11 cellular contexts compared by ENCODE assay signal in genomic region chr2:98759827-98760625, GRCh38. TPM values are rescaled to one million over a fixed set of nuclear protein-coding genes. Genes with fewer than 3 reads are reported as not detected.
DNase-seq lines count a peak whose midpoint lies in the region; ATAC-seq, FAIRE-seq and TF ChIP-seq lines count a peak whose summit lies in the region.
"Had no signal": no experiment of that assay in that cellular context is flagged by ENCODE, and none has a peak within 500 bp of the region (broad histone marks: within the 10 kb centered on the region; RNA-seq: fewer than 3 reads in every experiment).

No MANE protein-coding gene starts in this region.

- TF ChIP-seq EP300 in ovary (IDR thresholded peaks at IDR 0.05): no peak

- no peaks in the 10 kb centered on the region for H3K27me3 Mint-ChIP-seq in activated CD4-positive, alpha-beta T cell treated with anti-CD3 and anti-CD28 coated beads, Interleukin-2, amount 10 ng/mL, durations not matched to agents 24 days and 14 days
- no peaks in the 10 kb centered on the region for H3K27me3 Mint-ChIP-seq in activated naive CD8-positive, alpha-beta T cell treated with anti-CD3 and anti-CD28 coated beads, Interleukin-2, amount 50 U/mL, for 24 hours

- DNase-seq in activated CD4-positive, alpha-beta T cell treated with anti-CD3 and anti-CD28 coated beads, Interleukin-2, amount 10 ng/mL, durations not matched to agents 24 days and 14 days: no peak
- no peak for DNase-seq in activated CD4-positive, alpha-beta T cell treated with anti-CD3 and anti-CD28 coated beads for 4 hours
- DNase-seq in NB4 (ENCODE audit: low read depth): peak; percentile 79
- DNase-seq in activated naive CD8-positive, alpha-beta T cell treated with anti-CD3 and anti-CD28 coated beads, Interleukin-2, amount 50 U/mL, for 24 hours: no peak
- DNase-seq in spleen: peak; percentile 59
- no peak for DNase-seq in pancreas
- no peak for DNase-seq in NCI-H2107 treated with DMSO at 0.1 percent for 48 hours (lab: John Stamatoyannopoulos, UW; ENCODE audit: unreplicated experiment)
- DNase-seq in ovary: no peak

- intact Hi-C loops in activated CD4-positive, alpha-beta T cell treated with anti-CD3 and anti-CD28 coated beads, Interleukin-2, amount 10 ng/mL, durations not matched to agents 24 days and 14 days (cut with micrococcal nuclease): no loop called here
- intact Hi-C loops in spleen (cut with DNase I; ENCODE audit: low total_unique reads) (no loop called here), pancreas (cut with DNase I) (no loop called here), ovary (cut with DNase I) (no loop called here)

- peak overlapping the region; percentile 15 for H3K4me3 Mint-ChIP-seq in activated CD4-positive, alpha-beta T cell treated with anti-CD3 and anti-CD28 coated beads, Interleukin-2, amount 10 ng/mL, durations not matched to agents 24 days and 14 days
- no peak overlapping the region for H3K4me3 Mint-ChIP-seq in activated naive CD8-positive, alpha-beta T cell treated with anti-CD3 and anti-CD28 coated beads, Interleukin-2, amount 50 U/mL, for 24 hours

- no peak for TF ChIP-seq POLR2A in NB4 (IDR thresholded peaks at IDR 0.05; ENCODE audit: extremely low read depth, insufficient read length)
- no peak for TF ChIP-seq POLR2A in spleen (IDR thresholded peaks at IDR 0.05)
- no peak for TF ChIP-seq POLR2A in ovary (IDR thresholded peaks at IDR 0.05)

- H3K4me1 Mint-ChIP-seq in activated CD4-positive, alpha-beta T cell treated with anti-CD3 and anti-CD28 coated beads, Interleukin-2, amount 10 ng/mL, durations not matched to agents 24 days and 14 days: peaks cover 63% of the 10 kb centered on the region
- H3K4me1 Mint-ChIP-seq in activated naive CD8-positive, alpha-beta T cell treated with anti-CD3 and anti-CD28 coated beads, Interleukin-2, amount 50 U/mL, for 24 hours: peaks cover 68% of the 10 kb centered on the region

- no peak for FAIRE-seq in pancreas (lab: Jason Lieb, UNC)
- FAIRE-seq: RCC 7860, TTC549 had no signal

- H3K4me1 ChIP-seq in spleen (peaks cover 26 to 86% (median 61%) of the 10 kb centered on the region in 6 donors), pancreas (peaks cover 0 to 26% (median 12%) of the 10 kb centered on the region in 3 donors), ovary (ENCODE audit: insufficient read depth) (peaks cover 7% of the 10 kb centered on the region)

- no peaks in the 10 kb centered on the region for H3K27me3 ChIP-seq in spleen (replicated peaks in 1 of 7)
- H3K27me3 ChIP-seq in pancreas: no peaks in the 10 kb centered on the region
- no peaks in the 10 kb centered on the region for H3K27me3 ChIP-seq in ovary

- no peaks in the 10 kb centered on the region for H3K9me3 Mint-ChIP-seq in activated CD4-positive, alpha-beta T cell treated with anti-CD3 and anti-CD28 coated beads, Interleukin-2, amount 10 ng/mL, durations not matched to agents 24 days and 14 days
- no peaks in the 10 kb centered on the region for H3K9me3 Mint-ChIP-seq in activated naive CD8-positive, alpha-beta T cell treated with anti-CD3 and anti-CD28 coated beads, Interleukin-2, amount 50 U/mL, for 24 hours

- H3K27ac Mint-ChIP-seq in activated CD4-positive, alpha-beta T cell treated with anti-CD3 and anti-CD28 coated beads, Interleukin-2, amount 10 ng/mL, durations not matched to agents 24 days and 14 days: peak overlapping the region; percentile 51
- peak overlapping the region; percentile 66 for H3K27ac Mint-ChIP-seq in activated naive CD8-positive, alpha-beta T cell treated with anti-CD3 and anti-CD28 coated beads, Interleukin-2, amount 50 U/mL, for 24 hours

- 31 to 49% (median 44%) methylated on average over 6 of the region's 6 CpGs for WGBS in spleen, 5 donors
- 77 to 82% methylated on average over 6 of the region's 6 CpGs for WGBS in pancreas, 2 donors
- 56 to 71% (median 71%) methylated on average over 6 of the region's 6 CpGs for WGBS in ovary, 3 donors

- no peak for TF ChIP-seq CTCF in NB4 (IDR thresholded peaks at IDR 0.05; ENCODE audit: low read depth, low read length)
- TF ChIP-seq CTCF in spleen (IDR thresholded peaks at IDR 0.05 in 8 of 11, conservative IDR thresholded peaks at IDR 0.05 in 3 of 11): no peak
- TF ChIP-seq CTCF in pancreas (IDR thresholded peaks at IDR 0.05): no peak
- TF ChIP-seq CTCF in ovary (IDR thresholded peaks at IDR 0.05): no peak

- no peak for ATAC-seq in activated naive CD8-positive, alpha-beta T cell treated with anti-CD3 and anti-CD28 coated beads, Interleukin-2, amount 50 U/mL, for 24 hours
- no peak for ATAC-seq in pancreas

- H3K4me3 ChIP-seq in NB4 (ENCODE audit: low read depth, low read length): no peak overlapping the region
- H3K4me3 ChIP-seq in spleen: no peak overlapping the region
- H3K4me3 ChIP-seq in pancreas: no peak overlapping the region
- no peak overlapping the region for H3K4me3 ChIP-seq in ovary

- H3K36me3 ChIP-seq in spleen: no peaks in the 10 kb centered on the region
- H3K36me3 ChIP-seq in pancreas: no peaks in the 10 kb centered on the region
- H3K36me3 ChIP-seq in ovary: no peaks in the 10 kb centered on the region

- peak overlapping the region; percentile 32 to 84 (median 70) for H3K27ac ChIP-seq in spleen
- peak overlapping the region in 1 of 4 donors; percentile 29 for H3K27ac ChIP-seq in pancreas
- no peak overlapping the region for H3K27ac ChIP-seq in ovary
- H3K27ac ChIP-seq: KMS-11 had no signal

- H3K36me3 Mint-ChIP-seq in activated CD4-positive, alpha-beta T cell treated with anti-CD3 and anti-CD28 coated beads, Interleukin-2, amount 10 ng/mL, durations not matched to agents 24 days and 14 days (ENCODE audit: low read depth): peaks cover 2% of the 10 kb centered on the region
- H3K36me3 Mint-ChIP-seq in activated naive CD8-positive, alpha-beta T cell treated with anti-CD3 and anti-CD28 coated beads, Interleukin-2, amount 50 U/mL, for 24 hours (ENCODE audit: low read depth): no peaks in the 10 kb centered on the region

- H3K9me3 ChIP-seq in spleen (no peaks in the 10 kb centered on the region), pancreas (no peaks in the 10 kb centered on the region), ovary (no peaks in the 10 kb centered on the region)

RNA-seq across cellular contexts. Expression of gene MGAT4A, which starts 29.1 kb away (rescaled TPM):
- total RNA-seq in activated CD4-positive, alpha-beta T cell treated with anti-CD3 and anti-CD28 coated beads, Interleukin-2, amount 10 ng/mL, durations not matched to agents 24 days and 14 days: 48.8 and 49.2 TPM in 2 replicates
- total RNA-seq in spleen: 10 to 100 TPM; 30.4 to 45.9 (median 33.9) TPM
- polyA plus RNA-seq in spleen: 10 to 100 TPM in 1 of 3 donors, 1 to 10 TPM in 2; 5.7 to 10.7 (median 6.2) TPM
- 10 to 100 TPM; 56.0 to 72.1 (median 59.4) TPM for total RNA-seq in pancreas
- polyA plus RNA-seq in pancreas: 10 to 100 TPM; 14.1 to 21.0 TPM
- 10 to 100 TPM in 5 of 7 donors, 1 to 10 TPM in 2; 8.3 to 14.7 (median 13.6) TPM for total RNA-seq in ovary
- 1 to 10 TPM; 3.9 to 9.5 TPM for polyA plus RNA-seq in ovary

Comparison
In these comparisons a context has a peak if more than half of its experiments do, and no peak if none do; other contexts are left out.
1. DNase-seq: peak in NB4 (single experiment) and spleen (single experiment); none in activated CD4-positive, alpha-beta T cell treated with anti-CD3 and anti-CD28 coated beads, Interleukin-2, amount 10 ng/mL, durations not matched to agents 24 days and 14 days (single experiment), activated CD4-positive, alpha-beta T cell treated with anti-CD3 and anti-CD28 coated beads for 4 hours (0 of 2), activated naive CD8-positive, alpha-beta T cell treated with anti-CD3 and anti-CD28 coated beads, Interleukin-2, amount 50 U/mL, for 24 hours (single experiment), pancreas (0 of 6), NCI-H2107 treated with DMSO at 0.1 percent for 48 hours (single experiment) and ovary (0 of 5).
2. H3K27ac ChIP-seq: peak in spleen (8 of 8); none in ovary (0 of 2).